Comparison of ENCODE assay signal across 25 cellular contexts in genomic region chr7:41655470-41655869, GRCh38. TPM values are rescaled to one million over a fixed set of nuclear protein-coding genes. Genes with fewer than 3 reads are reported as not detected.
"Had no signal": no experiment of that assay in that cellular context is flagged by ENCODE, and none has a peak within 500 bp of the region (broad histone marks: within the 10 kb centered on the region; RNA-seq: fewer than 3 reads in every experiment).

No MANE protein-coding gene starts in this region.

- DNase-seq: activated CD4-positive, alpha-beta T cell treated with anti-CD3 and anti-CD28 coated beads for 48 hours; activated CD4-positive, alpha-beta T cell treated with anti-CD3 and anti-CD28 coated beads, Interleukin-2, amount 50 U/mL, for 48 hours; activated CD8-positive, alpha-beta memory T cell treated with anti-CD3 and anti-CD28 coated beads for 24 hours; activated effector memory CD4-positive, alpha-beta T cell treated with Interleukin-2 at 50 U/mL for 16 hours; activated naive CD4-positive, alpha-beta T cell treated with Interleukin-2 at 50 U/mL for 16 hours; activated naive CD8-positive, alpha-beta T cell treated with anti-CD3 and anti-CD28 coated beads for 36 hours; caudate nucleus; endodermal cell; esophagus squamous epithelium; foreskin melanocyte; heart right ventricle; left ventricle myocardium inferior; mammary epithelial cell; midbrain; naive thymus-derived CD4-positive, alpha-beta T cell; stimulated activated CD4-positive, alpha-beta T cell treated with anti-CD3 and anti-CD28 coated beads, Interleukin-12 subunit alpha, Interleukin-12 subunit beta, amount 100 ng/mL, for 4 hours; stimulated activated CD4-positive, alpha-beta T cell treated with anti-CD3 and anti-CD28 coated beads, Interleukin-4, amount 100 ng/mL, for 1 hour; stimulated activated naive CD8-positive, alpha-beta T cell treated with anti-CD3 and anti-CD28 coated beads, Interleukin-15, Interleukin-2, amounts not matched to agents 100 U/mL and 50 U/mL, for 24 hours; T-helper 9 cell; testis; trophoblast cell had no signal

- H3K27me3 ChIP-seq: heart right ventricle, testis had no signal

- H3K9me3 ChIP-seq: esophagus squamous epithelium, heart right ventricle, testis had no signal

- ATAC-seq: naive thymus-derived CD4-positive, alpha-beta T cell; sciatic nerve; stimulated activated naive CD8-positive, alpha-beta T cell treated with anti-CD3 and anti-CD28 coated beads, Interleukin-15, Interleukin-2, amounts not matched to agents 100 U/mL and 50 U/mL, for 24 hours had no signal

- H3K27ac Mint-ChIP-seq: activated naive CD8-positive, alpha-beta T cell treated with anti-CD3 and anti-CD28 coated beads for 36 hours; endodermal cell; naive thymus-derived CD4-positive, alpha-beta T cell; T-helper 1 cell treated with Interleukin-12 subunit alpha and Interleukin-12 subunit beta and Interleukin-4 antibody, amounts not matched to agents 30 μg/mL and 1 μg/mL, for 36 hours had no signal

- H3K36me3 ChIP-seq: esophagus squamous epithelium, heart right ventricle, left ventricle myocardium inferior had no signal

- H3K27ac ChIP-seq: esophagus squamous epithelium, heart right ventricle, left ventricle myocardium inferior, skin epidermis, testis, VCaP had no signal

- H3K4me1 Mint-ChIP-seq: activated naive CD8-positive, alpha-beta T cell treated with anti-CD3 and anti-CD28 coated beads for 36 hours; endodermal cell; naive thymus-derived CD4-positive, alpha-beta T cell had no signal

- H3K4me3 ChIP-seq: esophagus squamous epithelium, heart right ventricle, left ventricle myocardium inferior, skin epidermis, testis had no signal

- H3K36me3 Mint-ChIP-seq: activated naive CD8-positive, alpha-beta T cell treated with anti-CD3 and anti-CD28 coated beads for 36 hours; naive thymus-derived CD4-positive, alpha-beta T cell had no signal

- H3K27me3 Mint-ChIP-seq: activated naive CD8-positive, alpha-beta T cell treated with anti-CD3 and anti-CD28 coated beads for 36 hours had no signal

- H3K9me3 Mint-ChIP-seq: activated naive CD8-positive, alpha-beta T cell treated with anti-CD3 and anti-CD28 coated beads for 36 hours; endodermal cell; T-helper 1 cell treated with Interleukin-12 subunit alpha and Interleukin-12 subunit beta and Interleukin-4 antibody, amounts not matched to agents 30 μg/mL and 1 μg/mL, for 36 hours had no signal

- H3K4me1 ChIP-seq: esophagus squamous epithelium, testis had no signal

- H3K4me3 Mint-ChIP-seq: activated naive CD8-positive, alpha-beta T cell treated with anti-CD3 and anti-CD28 coated beads for 36 hours; endodermal cell; naive thymus-derived CD4-positive, alpha-beta T cell; T-helper 1 cell treated with Interleukin-12 subunit alpha and Interleukin-12 subunit beta and Interleukin-4 antibody, amounts not matched to agents 30 μg/mL and 1 μg/mL, for 36 hours had no signal

RNA-seq across cellular contexts. Expression of gene INHBA, which starts 47.4 kb away (rescaled TPM):
- total RNA-seq: activated naive CD8-positive, alpha-beta T cell treated with anti-CD3 and anti-CD28 coated beads for 36 hours; endodermal cell had no signal
